Comparison of ENCODE assay signal across 9 cellular contexts in genomic region chr16:70770968-70771552, GRCh38. TPM values are rescaled to one million over a fixed set of nuclear protein-coding genes. Genes with fewer than 3 reads are reported as not detected.
DNase-seq lines count a peak whose midpoint lies in the region; ATAC-seq and TF ChIP-seq lines count a peak whose summit lies in the region.
"Had no signal": no experiment of that assay in that cellular context is flagged by ENCODE, and none has a peak within 500 bp of the region (broad histone marks: within the 10 kb centered on the region; RNA-seq: fewer than 3 reads in every experiment).

No MANE protein-coding gene starts in this region.

- peak; percentile 81 for ATAC-seq in GM21447 (IDR thresholded peaks at IDR 0.05; ENCODE audit: unreplicated experiment)
- ATAC-seq in esophagus mucosa, result peak; percentile 78
- ATAC-seq in GM19455 (IDR thresholded peaks at IDR 0.05; ENCODE audit: unreplicated experiment), result no peak

- no peaks in the 10 kb centered on the region for H3K9me3 Mint-ChIP-seq in nephron
- H3K9me3 Mint-ChIP-seq: stimulated activated naive CD8-positive, alpha-beta T cell treated with anti-CD3 and anti-CD28 coated beads, Interleukin-15, Interleukin-2, amounts not matched to agents 100 ng/mL and 50 ng/mL, for 24 hours had no signal

- H3K4me1 Mint-ChIP-seq in nephron, result peaks cover 47% of the 10 kb centered on the region

- H3K27ac ChIP-seq in C4-2B, result no peak overlapping the region

- DNase-seq in NCI-H82 (lab: John Stamatoyannopoulos, UW) (peak; percentile 83), activated T-cell treated with anti-CD3 and anti-CD28 coated beads for 4 hours (peak; percentile 34), superior temporal gyrus (ENCODE audit: extremely low spot score) (peak; percentile 79)

- peak overlapping the region in 2 of 3 experiments; percentile 17 to 18 for H3K27ac Mint-ChIP-seq in nephron
- H3K27ac Mint-ChIP-seq: stimulated activated naive CD8-positive, alpha-beta T cell treated with anti-CD3 and anti-CD28 coated beads, Interleukin-15, Interleukin-2, amounts not matched to agents 100 ng/mL and 50 ng/mL, for 24 hours had no signal

- H3K4me3 Mint-ChIP-seq in nephron, result no peak overlapping the region
- H3K4me3 Mint-ChIP-seq: stimulated activated naive CD8-positive, alpha-beta T cell treated with anti-CD3 and anti-CD28 coated beads, Interleukin-15, Interleukin-2, amounts not matched to agents 100 ng/mL and 50 ng/mL, for 24 hours had no signal

- peaks cover 21% of the 10 kb centered on the region for H3K36me3 Mint-ChIP-seq in nephron (ENCODE audit: low read depth)

- H3K27me3 Mint-ChIP-seq in nephron (ENCODE audit: low read depth), result no peaks in the 10 kb centered on the region
- H3K27me3 Mint-ChIP-seq: stimulated activated naive CD8-positive, alpha-beta T cell treated with anti-CD3 and anti-CD28 coated beads, Interleukin-15, Interleukin-2, amounts not matched to agents 100 ng/mL and 50 ng/mL, for 24 hours had no signal

- TF ChIP-seq CTCF in C4-2B (conservative IDR thresholded peaks at IDR 0.05), result peak; percentile 96
- TF ChIP-seq CTCF in nephron (IDR thresholded peaks at IDR 0.05; ENCODE audit: unreplicated experiment in 3 of 3), result peak; percentile 91 to 97 (median 95)

RNA-seq across cellular contexts. Expression of gene VAC14, which starts 29.9 kb away (rescaled TPM):
- total RNA-seq in esophagus mucosa, result 22.0 TPM
